ENCODE assay signal across 14 cellular contexts in the genomic region with DNA sequence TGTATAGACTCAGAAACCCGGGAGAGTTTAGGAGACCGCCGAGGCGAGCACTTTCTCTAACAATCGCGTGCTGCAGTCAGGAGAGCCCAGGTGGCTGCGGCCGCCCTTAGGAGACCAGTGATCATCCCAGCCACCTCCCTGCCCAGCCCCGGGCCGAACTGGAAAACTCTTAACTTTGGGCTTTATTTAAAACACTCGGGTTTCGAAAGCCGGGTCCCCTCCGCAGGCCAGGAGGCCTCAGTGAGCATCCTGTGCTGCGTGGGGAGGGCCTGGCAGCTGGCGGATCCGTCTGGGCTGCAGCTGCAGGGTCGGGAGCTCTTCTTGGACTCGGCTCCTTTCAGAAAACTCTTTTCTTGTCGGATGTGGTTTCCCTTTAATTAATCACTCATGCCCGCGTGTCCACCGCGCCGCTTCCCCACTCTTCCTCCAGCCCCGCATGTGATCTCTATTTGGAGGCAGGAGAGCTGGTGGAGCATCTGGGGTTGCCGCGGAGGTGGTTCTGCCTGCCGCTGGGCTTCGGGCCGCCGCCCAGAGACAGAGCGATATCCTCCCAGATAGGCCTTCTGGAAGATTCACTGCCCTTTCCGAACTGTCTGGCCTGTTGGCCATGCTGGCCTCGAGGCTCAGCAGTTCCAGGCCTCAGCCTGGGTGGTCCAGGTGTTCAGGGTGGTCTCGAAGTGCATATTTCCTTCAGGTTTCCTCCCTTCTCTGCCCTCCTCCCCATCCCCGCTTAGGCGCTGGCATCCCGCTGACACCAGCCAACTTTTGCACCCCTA. TPM values are rescaled to one million over a fixed set of nuclear protein-coding genes. Genes with fewer than 3 reads are reported as not detected.
DNase-seq lines count a peak whose midpoint lies in the region; ATAC-seq and TF ChIP-seq lines count a peak whose summit lies in the region.
"Had no signal": no experiment of that assay in that cellular context is flagged by ENCODE, and none has a peak within 500 bp of the region (broad histone marks: within the 10 kb centered on the region; RNA-seq: fewer than 3 reads in every experiment).

No MANE protein-coding gene starts in this region.

- peaks cover 84% of the 10 kb centered on the region for H3K27me3 ChIP-seq in hepatocyte

- no peaks in the 10 kb centered on the region for H3K79me2 ChIP-seq in hepatocyte

- H3K36me3 Mint-ChIP-seq in mesothelial cell of epicardium = no peaks in the 10 kb centered on the region

- DNase-seq in A172 (ENCODE audit: low spot score) (peak; percentile 44), ELR (ENCODE audit: low read depth) (peak; percentile 42), astrocyte of the hippocampus (ENCODE audit: low read depth, low spot score) (peak; percentile 17), mesothelial cell of epicardium (ENCODE audit: low spot score in 2 of 2, unreplicated experiment in 2 of 2) (no peak), hepatocyte (ENCODE audit: low spot score) (no peak)
- DNase-seq in stimulated activated CD4-positive, alpha-beta T cell treated with anti-CD3 and anti-CD28 coated beads, Interleukin-2, amount 100 ng/mL, for 48 hours = no peak
- DNase-seq: C1 segment of cervical spinal cord; effector CD8-positive, alpha-beta T cell; mucosa of descending colon; NCI-H187; upper lobe of right lung had no signal

- H3K9me2 ChIP-seq in hepatocyte (replicated peaks; ENCODE audit: insufficient read depth) = no peaks in the 10 kb centered on the region

- TF ChIP-seq CTCF in mesothelial cell of epicardium (IDR thresholded peaks at IDR 0.05; ENCODE audit: unreplicated experiment) (no peak), hepatocyte (IDR thresholded peaks at IDR 0.05; ENCODE audit: poor library complexity) (no peak)

- H2AFZ ChIP-seq in hepatocyte = no peak overlapping the region

- no peak overlapping the region for H3K4me2 ChIP-seq in hepatocyte

- peaks cover 22% of the 10 kb centered on the region for H3K4me1 Mint-ChIP-seq in mesothelial cell of epicardium

- no peaks in the 10 kb centered on the region for H4K20me1 ChIP-seq in hepatocyte (ENCODE audit: insufficient read depth, poor library complexity, severe bottlenecking)

- H3K4me3 ChIP-seq in hepatocyte = no peak overlapping the region
- H3K4me3 ChIP-seq: mucosa of descending colon had no signal

- WGBS in hepatocyte (ENCODE audit: low lambda C conversion rate, missing lambda C conversion rate) = 35% methylated on average over 39 of the region's 39 CpGs

- H3K27me3 Mint-ChIP-seq in mesothelial cell of epicardium (ENCODE audit: low read depth) = peaks cover 84% of the 10 kb centered on the region

- H3K4me3 Mint-ChIP-seq in mesothelial cell of epicardium = peak overlapping the region; percentile 38

- H3K9me3 Mint-ChIP-seq in mesothelial cell of epicardium = no peaks in the 10 kb centered on the region

- H3K4me1 ChIP-seq in hepatocyte (ENCODE audit: insufficient read depth) = peaks cover 13% of the 10 kb centered on the region

- H3K27ac Mint-ChIP-seq in mesothelial cell of epicardium = no peak overlapping the region

- no peak overlapping the region for H3K27ac ChIP-seq in hepatocyte
- H3K27ac ChIP-seq: right atrium auricular region, upper lobe of right lung had no signal

- no peak for ATAC-seq in HG02852 (IDR thresholded peaks at IDR 0.05; ENCODE audit: unreplicated experiment)
- ATAC-seq in GM18858 (IDR thresholded peaks at IDR 0.05; ENCODE audit: unreplicated experiment) = no peak

- H3K9me3 ChIP-seq in hepatocyte (ENCODE audit: low read depth) = no peaks in the 10 kb centered on the region
- H3K9me3 ChIP-seq: mucosa of descending colon, right atrium auricular region, upper lobe of right lung had no signal

- H3K36me3 ChIP-seq in hepatocyte (replicated peaks; ENCODE audit: insufficient read depth, low read depth) = no peaks in the 10 kb centered on the region
- H3K36me3 ChIP-seq: right atrium auricular region, upper lobe of right lung had no signal

RNA-seq across cellular contexts. Expression of gene TMEM174, which starts 59.5 kb away (rescaled TPM):
- total RNA-seq in A172 (2014; rRNA removed; shearing (Covaris generic)) = not detected in 2 replicates
- total RNA-seq in mesothelial cell of epicardium = not detected in 3 replicates
- total RNA-seq in hepatocyte = not detected in 2 replicates
- not detected in 2 replicates for polyA plus RNA-seq in hepatocyte
- total RNA-seq: mucosa of descending colon, right atrium auricular region, upper lobe of right lung had no signal

Comparison
In these comparisons a context has a peak if more than half of its experiments do, and no peak if none do; other contexts are left out.
1. DNase-seq: peak in A172 (single experiment), ELR (single experiment) and astrocyte of the hippocampus (single experiment); none in mesothelial cell of epicardium (0 of 2), stimulated activated CD4-positive, alpha-beta T cell treated with anti-CD3 and anti-CD28 coated beads, Interleukin-2, amount 100 ng/mL, for 48 hours (0 of 2) and hepatocyte (single experiment).